9 cellular contexts compared by ENCODE assay signal in the genomic region with DNA sequence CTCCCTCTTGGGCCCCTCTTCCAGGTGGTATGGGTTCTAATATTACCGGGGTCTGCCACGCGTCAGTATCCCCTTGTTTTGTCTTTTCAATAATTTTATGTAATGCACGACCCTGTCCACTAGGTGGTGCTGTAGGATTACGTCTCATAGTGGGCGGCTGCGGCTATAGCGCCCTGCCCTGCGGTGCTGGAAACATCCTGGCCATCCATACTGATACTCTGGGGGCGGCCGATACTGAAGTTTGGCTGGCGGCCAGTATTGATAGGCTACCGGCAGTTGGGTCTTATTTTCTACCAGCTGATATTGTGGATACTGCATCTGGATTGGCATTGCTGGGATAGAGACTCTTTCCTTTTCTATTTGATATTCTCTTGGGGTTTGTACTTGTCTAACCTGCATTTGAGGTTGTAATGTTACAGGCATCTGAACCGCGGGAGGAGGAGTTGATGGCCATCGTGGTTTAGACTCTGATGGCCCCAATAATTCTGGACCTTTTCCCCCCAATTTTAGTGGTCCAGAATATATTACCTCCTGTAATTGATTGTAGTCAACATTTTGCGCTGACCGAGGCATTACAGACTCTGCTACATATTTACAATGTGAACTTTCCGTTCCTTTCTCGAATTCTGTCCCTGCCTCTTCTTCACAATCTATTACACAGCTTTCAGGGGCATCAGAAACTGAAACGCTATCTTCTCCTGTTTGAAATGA. TPM values are rescaled to one million over a fixed set of nuclear protein-coding genes. Genes with fewer than 3 reads are reported as not detected.
A peak's percentile ranks its signal among the peaks of the same experiment; 100 is the strongest.
DNase-seq lines count a peak whose midpoint lies in the region; ATAC-seq and TF ChIP-seq lines count a peak whose summit lies in the region.
"Had no signal": no experiment of that assay in that cellular context is flagged by ENCODE, and none has a peak within 500 bp of the region (broad histone marks: within the 10 kb centered on the region; RNA-seq: fewer than 3 reads in every experiment).

No MANE protein-coding gene starts in this region.

- no peak overlapping the region for H3K27ac Mint-ChIP-seq in Calu3 (ENCODE audit: unreplicated experiment)

- H3K27me3 ChIP-seq in prostate gland (replicated peaks; ENCODE audit: insufficient read depth) = no peaks in the 10 kb centered on the region

- H3K4me1 ChIP-seq in prostate gland (replicated peaks) = peaks cover 4% of the 10 kb centered on the region

- peaks cover 24% of the 10 kb centered on the region for H3K36me3 Mint-ChIP-seq in Calu3 (ENCODE audit: insufficient read depth, unreplicated experiment)

- ATAC-seq in HG02852 (IDR thresholded peaks at IDR 0.05; ENCODE audit: unreplicated experiment) = no peak

- TF ChIP-seq CTCF in Calu3 (IDR thresholded peaks at IDR 0.05; ENCODE audit: unreplicated experiment) (peak; percentile 74), RWPE1 (conservative IDR thresholded peaks at IDR 0.05; ENCODE audit: low read depth) (peak; percentile 97), prostate gland (IDR thresholded peaks at IDR 0.05) (peak; percentile 85 to 99 (median 94))

- H3K9me3 ChIP-seq in KOPT-K1 (ENCODE audit: insufficient read depth, low read length, poor library complexity, severe bottlenecking) (no peaks in the 10 kb centered on the region), prostate gland (no peaks in the 10 kb centered on the region)

- H3K27ac ChIP-seq in KOPT-K1 (ENCODE audit: low read depth, low read length, poor library complexity, severe bottlenecking) (peak overlapping the region; percentile 34), RWPE1 (no peak overlapping the region), prostate gland (peak overlapping the region; percentile 83 to 99)

- H3K36me3 ChIP-seq in KOPT-K1 (ENCODE audit: insufficient read depth, low read length) (no peaks in the 10 kb centered on the region), prostate gland (no peaks in the 10 kb centered on the region)

- POLR2A ChIA-PET in RWPE1 (lab: Yijun Ruan, JAX; ENCODE audit: low non-redundant PET) = no interaction called here

- intact Hi-C loops in Calu3 (cut with micrococcal nuclease; ENCODE audit: unreplicated experiment) (loop anchor here (2.0 kb wide), 1 partner anchor 247 kb away; no protein-coding TSS in a partner anchor), head of caudate nucleus (cut with DNase I) (loop anchor here (5.0 to 10.0 kb wide), 2 partner anchors 249 to 287 kb away; partner anchors contain the start of genes SAPCD2 and UAP1L1), prostate gland (cut with DNase I) (loop anchor here (5.0 to 10.0 kb wide), 2 partner anchors 249 to 277 kb away; no protein-coding TSS in a partner anchor)

- H3K9me3 Mint-ChIP-seq in Calu3 (ENCODE audit: low read depth, unreplicated experiment) = no peaks in the 10 kb centered on the region

- no peak for TF ChIP-seq POLR2A in prostate gland (IDR thresholded peaks at IDR 0.05)

- H3K4me3 ChIP-seq in prostate gland = no peak overlapping the region

- DNase-seq in Calu3 (peak; percentile 52), RWPE1 (ENCODE audit: low spot score) (peak; percentile 69), head of caudate nucleus (peak; percentile 45 to 90 (median 74)), prostate gland (ENCODE audit: low spot score) (peak; percentile 69), occipital lobe (lab: John Stamatoyannopoulos, UW) (no peak)
- DNase-seq in activated naive CD4-positive, alpha-beta T cell treated with Interleukin-2 at 50 U/mL for 16 hours = peak; percentile 70

- peaks cover 48% of the 10 kb centered on the region for H3K4me1 Mint-ChIP-seq in Calu3 (ENCODE audit: low read depth, unreplicated experiment)

- peak overlapping the region; percentile 43 for H3K4me3 Mint-ChIP-seq in Calu3 (ENCODE audit: low read depth, unreplicated experiment)

- no TSS peak for BruUV-seq in Calu3 (replicated peaks; lab: Mats Ljungman, UMichigan)

- WGBS in prostate gland = 11% methylated on average over 21 of the region's 21 CpGs

- CTCF ChIA-PET in Calu3 (lab: Charles Lee) = interaction anchor here (0.7 to 1.6 kb wide), 2 partner anchors 280 to 431 kb away, joined by 3 read pairs; no protein-coding TSS in a partner anchor
- CTCF ChIA-PET in RWPE1 (lab: Yijun Ruan, JAX) = interaction anchor here (0.5 to 1.6 kb wide), 16 partner anchors 10 to 287 kb away, joined by 3 to 9 read pairs (median 3); no protein-coding TSS in a partner anchor

- no peaks in the 10 kb centered on the region for H3K27me3 Mint-ChIP-seq in Calu3 (ENCODE audit: unreplicated experiment)

RNA-seq across cellular contexts. Expression of gene TMEM141, which starts 3.3 kb away (rescaled TPM):
- total RNA-seq in Calu3 (2022) = 64.1 and 75.8 TPM in 2 replicates
- total RNA-seq in prostate gland = 100 to 1,000 TPM; 181 to 335 TPM
- total RNA-seq in occipital lobe = 15.9 TPM

RNA-seq across cellular contexts. Expression of gene CCDC183, which starts 8.3 kb away (rescaled TPM):
- total RNA-seq in Calu3 (2022) (0.38 TPM in 1 of 2 replicates, not detected in the other), prostate gland (10 to 100 TPM in 1 of 2 donors, 1 to 10 TPM in 1; 9.5 to 45.0 TPM), occipital lobe (2.8 TPM)

RNA-seq across cellular contexts. Expression of gene RABL6, which starts 19.9 kb away (rescaled TPM):
- 68.9 and 72.4 TPM in 2 replicates for total RNA-seq in Calu3 (2022)
- 100 to 1,000 TPM in 1 of 2 donors, 10 to 100 TPM in 1; 76.6 to 124 TPM for total RNA-seq in prostate gland
- total RNA-seq in occipital lobe = 38.2 TPM

RNA-seq across cellular contexts. Expression of gene LCN15, which starts 23.5 kb away (rescaled TPM):
- total RNA-seq in Calu3 (2022) (not detected in 2 replicates), prostate gland (under 1 TPM in 1 of 2 donors, not detected in 1; 0.40 TPM), occipital lobe (not detected)
- total RNA-seq: activated CD8-positive, alpha-beta memory T cell treated with anti-CD3 and anti-CD28 coated beads for 36 hours had no signal

RNA-seq across cellular contexts. Expression of gene LCN8, which starts 29.8 kb away (rescaled TPM):
- not detected in 2 replicates for total RNA-seq in Calu3 (2022)
- total RNA-seq in prostate gland = not detected
- not detected for total RNA-seq in occipital lobe
- total RNA-seq: activated CD8-positive, alpha-beta memory T cell treated with anti-CD3 and anti-CD28 coated beads for 36 hours had no signal
